1 cellular context compared by ENCODE assay signal in the genomic region with DNA sequence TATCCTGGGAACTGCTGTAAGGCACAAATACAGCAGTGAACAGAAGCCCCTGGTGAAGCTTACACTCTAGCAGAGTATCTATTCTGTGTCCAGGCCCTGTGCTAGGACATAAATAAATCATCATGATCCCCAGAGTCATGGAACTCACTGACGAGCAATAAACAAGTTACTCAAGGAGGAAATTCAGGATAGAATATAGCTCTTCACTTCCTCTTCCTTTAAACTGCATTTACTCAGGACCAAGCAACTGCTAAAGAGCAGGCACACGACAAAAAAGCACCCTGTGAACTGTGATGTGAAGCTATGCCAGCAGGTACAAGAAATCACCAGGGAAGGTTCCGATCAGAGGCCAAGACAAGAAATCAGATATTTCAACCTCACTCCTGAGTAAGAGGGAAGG.
TF ChIP-seq lines count a peak whose summit lies in the region.

No MANE protein-coding gene starts in this region.

TF ChIP-seq in IMR-90, 13 proteins besides CTCF, POLR2A, EP300 and RAD21 (continued from another document):
- TF ChIP-seq BHLHE40 (IDR thresholded peaks at IDR 0.05; ENCODE audit: low read depth, low read length), result no peak
